Comparison of ENCODE assay signal across 8 cellular contexts in genomic region chr15:60507596-60508424, GRCh38. TPM values are rescaled to one million over a fixed set of nuclear protein-coding genes. Genes with fewer than 3 reads are reported as not detected.
DNase-seq lines count a peak whose midpoint lies in the region; ATAC-seq, FAIRE-seq and TF ChIP-seq lines count a peak whose summit lies in the region.

No MANE protein-coding gene starts in this region.

- TF ChIP-seq POLR2A in GM12878 (IDR thresholded peaks at IDR 0.05; ENCODE audit: low read depth, low read length) (no peak), spleen (IDR thresholded peaks at IDR 0.05) (no peak)

- DNase-seq in activated effector memory CD4-positive, alpha-beta T cell treated with anti-CD3 and anti-CD28 coated beads, Interleukin-2, amount 50 U/mL, for 16 hours = peak; percentile 78
- no peak for DNase-seq in activated effector memory CD4-positive, alpha-beta T cell treated with Interleukin-2 at 50 U/mL for 16 hours
- DNase-seq in H7 (peak; percentile 28), LHCN-M2 (ENCODE audit: low read depth) (peak; percentile 64), SJCRH30 (peak; percentile 36 to 79), GM12878 (ENCODE audit: low read depth, low spot score) (peak; percentile 83), iPS DF 19.7 (ENCODE audit: low read depth, low spot score) (peak; percentile 45), spleen (no peak)

- POLR2A ChIA-PET in GM12878 (lab: Charles Lee) = interaction anchor here (0.7 to 1.6 kb wide), 2 partner anchors 56 to 409 kb away, joined by 3 to 5 read pairs; no protein-coding TSS in a partner anchor

- SMC1A ChIA-PET in GM12878 (lab: Charles Lee; ENCODE audit: uncharacterized antibody, unreplicated experiment) = interaction anchor here (0.6 to 5.4 kb wide), 31 partner anchors 10 to 424 kb away, joined by 3 to 71 read pairs (median 5); no protein-coding TSS in a partner anchor

- no peak overlapping the region for H3K9ac ChIP-seq in GM12878 (ENCODE audit: control insufficient read depth, insufficient read depth, low read length)

- H3K9me3 ChIP-seq in SJCRH30 (replicated peaks) (no peaks in the 10 kb centered on the region), GM12878 (replicated peaks; ENCODE audit: control insufficient read depth, insufficient read depth, low read length) (no peaks in the 10 kb centered on the region), spleen (no peaks in the 10 kb centered on the region)

- H4K20me1 ChIP-seq in GM12878 (ENCODE audit: control insufficient read depth, insufficient read depth) = no peaks in the 10 kb centered on the region

- WGBS in GM12878 (ENCODE audit: insufficient coverage, insufficient replicate concordance, low lambda C conversion rate, missing lambda C conversion rate) = 16% methylated on average over 11 of the region's 11 CpGs
- WGBS in spleen, 5 donors = 44 to 55% (median 46%) methylated on average over 11 of the region's 11 CpGs

- ATAC-seq in GM12878 = peak; percentile 92

- CTCF ChIA-PET in GM12878 (lab: Yijun Ruan, JAX) = interaction anchor here (0.6 to 17.5 kb wide), 32 partner anchors 8 to 1328 kb away, joined by 3 to 222 read pairs (median 4); partner anchors contain the start of gene ICE2

- H3K27ac ChIP-seq in SJCRH30 (no peak overlapping the region), GM12878 (ENCODE audit: control insufficient read depth, insufficient read depth) (peak overlapping the region; percentile 46; the same call in 1 of the 2 replicates), spleen (peak overlapping the region in 4 of 8 donors; percentile 16 to 29 (median 26))

- H3K4me1 ChIP-seq in SJCRH30 (no peaks in the 10 kb centered on the region), GM12878 (ENCODE audit: control insufficient read depth, insufficient read depth, low read length) (peaks cover 18% of the 10 kb centered on the region), spleen (peaks cover 0 to 40% (median 14%) of the 10 kb centered on the region in 6 donors)

- BruUV-seq in GM12878 (replicated peaks; lab: Mats Ljungman, UMichigan) = no TSS peak

- H3K36me3 ChIP-seq in H7 (replicated peaks; ENCODE audit: control insufficient read depth, insufficient read depth, low read length) (no peaks in the 10 kb centered on the region), SJCRH30 (peaks cover 16% of the 10 kb centered on the region; the same call in 1 of the 2 replicates), GM12878 (ENCODE audit: control insufficient read depth in 2 of 2, insufficient read depth in 2 of 2, low read length in 1 of 2) (peaks cover 5 to 10% of the 10 kb centered on the region in 2 experiments), spleen (peaks cover 0 to 64% (median 20%) of the 10 kb centered on the region in 6 donors)

- peak; percentile 92 for TF ChIP-seq RAD21 in GM12878 (IDR thresholded peaks at IDR 0.05; ENCODE audit: insufficient read depth, low read depth, low read length)

- H3K79me2 ChIP-seq in GM12878 (ENCODE audit: control insufficient read depth, insufficient read depth, low read length) = no peaks in the 10 kb centered on the region; the same call in 1 of the 2 replicates

- no peak overlapping the region for H2AFZ ChIP-seq in GM12878 (ENCODE audit: control insufficient read depth, low read depth, low read length)

- TF ChIP-seq EP300 in GM12878 (IDR thresholded peaks at IDR 0.05; ENCODE audit: borderline replicate concordance in 1 of 2, control insufficient read depth in 1 of 2, low read depth in 2 of 2, low read length in 2 of 2) = no peak

- no peaks in the 10 kb centered on the region for H3K27me3 ChIP-seq in H7 (ENCODE audit: control insufficient read depth, insufficient read depth, low read length)
- H3K27me3 ChIP-seq in SJCRH30 = no peaks in the 10 kb centered on the region
- no peaks in the 10 kb centered on the region for H3K27me3 ChIP-seq in GM12878 (replicated peaks in 1 of 2; ENCODE audit: control insufficient read depth in 2 of 2, insufficient read depth in 2 of 2, low read length in 1 of 2)
- H3K27me3 ChIP-seq in spleen (replicated peaks in 1 of 7) = no peaks in the 10 kb centered on the region

- peak; percentile 88 to 97 (median 95) for TF ChIP-seq CTCF in GM12878 (IDR thresholded peaks at IDR 0.05 in 2 of 3, conservative IDR thresholded peaks at IDR 0.05 in 1 of 3; ENCODE audit: control insufficient read depth in 2 of 3, extremely low read depth in 1 of 3, insufficient read depth in 1 of 3, low read depth in 3 of 3, low read length in 3 of 3)
- TF ChIP-seq CTCF in spleen (IDR thresholded peaks at IDR 0.05 in 8 of 11, conservative IDR thresholded peaks at IDR 0.05 in 3 of 11) = peak; percentile 67 to 87 (median 84)

- H3K4me3 ChIP-seq in H7 (ENCODE audit: insufficient read depth, low read depth, low read length) (no peak overlapping the region), SJCRH30 (no peak overlapping the region), GM12878 (no peak overlapping the region), spleen (no peak overlapping the region)

- RAD21 ChIA-PET in GM12878 (lab: Charles Lee; ENCODE audit: unreplicated experiment) = interaction anchor here (0.9 to 5.3 kb wide), 24 partner anchors 10 to 1326 kb away, joined by 3 to 43 read pairs (median 4); no protein-coding TSS in a partner anchor

- H3K4me2 ChIP-seq in GM12878 (ENCODE audit: control insufficient read depth, insufficient read depth) = peak overlapping the region; percentile 50

- in situ Hi-C loops in GM12878 (cut with MboI) = loop anchor here (25.0 kb wide), 1 partner anchor 1329 kb away; no protein-coding TSS in a partner anchor

- peak; percentile 99 for FAIRE-seq in GM12878 (lab: Jason Lieb, UNC)

- intact Hi-C loops in GM12878 (cut with micrococcal nuclease; ENCODE audit: unreplicated experiment) (loop anchor here (1.0 to 10.0 kb wide), 6 partner anchors 43 to 1327 kb away; no protein-coding TSS in a partner anchor), spleen (cut with DNase I; ENCODE audit: low total_unique reads) (no loop called here)

TF ChIP-seq in GM12878, 131 proteins besides CTCF, POLR2A, EP300 and RAD21 (continues in another document):
- TF ChIP-seq ZSCAN29 (IDR thresholded peaks at IDR 0.05) (0 out of 2 replicates have a peak, but pooled peaks have one; percentile 12), CBX3 (IDR thresholded peaks at IDR 0.05; ENCODE audit: borderline replicate concordance, low read depth) (no peak), ZNF384 (IDR thresholded peaks at IDR 0.05; ENCODE audit: borderline replicate concordance, low read depth, low read length) (no peak), GATAD2B (conservative IDR thresholded peaks at IDR 0.05; ENCODE audit: low read depth) (no peak), CREM (IDR thresholded peaks at IDR 0.05; ENCODE audit: low read depth) (no peak), IKZF2 (IDR thresholded peaks at IDR 0.05) (0 out of 4 replicates have a peak, but pooled peaks have one; percentile 32 to 37), MEF2A (IDR thresholded peaks at IDR 0.05; ENCODE audit: insufficient read depth, low read depth, low read length) (peak; percentile 56), CEBPZ (IDR thresholded peaks at IDR 0.05; ENCODE audit: low read depth, low read length) (no peak)

RNA-seq across cellular contexts. Expression of gene ICE2, which starts 28.9 kb away (rescaled TPM):
- total RNA-seq in H7 (2014; rRNA removed; shearing (Covaris generic)) = 45.8 and 56.4 TPM in 2 replicates
- 16.4 and 20.0 TPM in 2 replicates for total RNA-seq in LHCN-M2 (2014; rRNA removed)
- polyA plus RNA-seq in LHCN-M2 (2012) = 9.4 TPM
- total RNA-seq in SJCRH30 (2014; rRNA removed; shearing (Covaris generic)) = 37.4 and 42.4 TPM in 2 replicates
- 169 and 171 TPM in 2 replicates for total RNA-seq in GM12878 (2013; cell fraction: nucleolus; rRNA removed)
- 43.2 and 44.7 TPM in 2 replicates for total RNA-seq in GM12878 (2014; rRNA removed)
- 44.1 and 46.6 TPM in 2 replicates for total RNA-seq in GM12878 (2014; rRNA removed; fragmentation: Illumina TruSeq; extraction: Trizol)
- total RNA-seq in GM12878 (2021) = 46.8 and 56.2 TPM in 2 replicates
- polyA plus RNA-seq in GM12878 (2011; ENCODE audit: low read depth) = 7.7 TPM
- 49.1 and 57.6 TPM in 2 replicates for polyA plus RNA-seq in GM12878 (2011; rRNA removed)
- 20.0 and 23.7 TPM in 2 replicates for polyA plus RNA-seq in GM12878 (2011; cell fraction: cytosol; rRNA removed)
- polyA plus RNA-seq in GM12878 (2011; cell fraction: nucleus; rRNA removed) = 43.7 and 47.8 TPM in 2 replicates
- polyA plus RNA-seq in GM12878 (2012) = 18.0 and 20.0 TPM in 2 replicates
- polyA plus RNA-seq in GM12878 (2014; fragmentation: Illumina TruSeq; extraction: Trizol) = 42.2 and 50.0 TPM in 2 replicates
- polyA plus RNA-seq in GM12878 (2014; fragmentation: Nextera tagmentation; extraction: Ambion mirVana) = 10 to 100 TPM; 14.2 to 18.7 TPM
- polyA plus RNA-seq in GM12878 (2014; rRNA removed) = 24.2 and 31.0 TPM in 2 replicates
- polyA plus RNA-seq in GM12878 (2016; fragmentation: Nextera tagmentation; extraction: Ambion mirVana) = 10 to 100 TPM; 61.5 to 62.0 TPM
- polyA minus RNA-seq in GM12878 (2011; rRNA and poly(A)+ RNA removed) = 51.6 and 52.4 TPM in 2 replicates
- 17.4 and 20.8 TPM in 2 replicates for polyA minus RNA-seq in GM12878 (2011; cell fraction: cytosol; rRNA and poly(A)+ RNA removed)
- 43.2 and 92.9 TPM in 2 replicates for polyA minus RNA-seq in GM12878 (2011; cell fraction: nucleus; rRNA and poly(A)+ RNA removed)
- total RNA-seq in spleen = 10 to 100 TPM; 36.1 to 66.4 (median 49.1) TPM
- 10 to 100 TPM; 15.8 to 17.9 (median 17.7) TPM for polyA plus RNA-seq in spleen

Comparison
In these comparisons a context has a peak if more than half of its experiments do, and no peak if none do; other contexts are left out.
1. DNase-seq: peak in activated effector memory CD4-positive, alpha-beta T cell treated with anti-CD3 and anti-CD28 coated beads, Interleukin-2, amount 50 U/mL, for 16 hours (single experiment), H7 (single experiment), LHCN-M2 (single experiment), SJCRH30 (2 of 2), GM12878 (single experiment) and iPS DF 19.7 (single experiment); none in activated effector memory CD4-positive, alpha-beta T cell treated with Interleukin-2 at 50 U/mL for 16 hours (single experiment) and spleen (single experiment).